ENCODE assay signal across 13 cellular contexts in the genomic region with DNA sequence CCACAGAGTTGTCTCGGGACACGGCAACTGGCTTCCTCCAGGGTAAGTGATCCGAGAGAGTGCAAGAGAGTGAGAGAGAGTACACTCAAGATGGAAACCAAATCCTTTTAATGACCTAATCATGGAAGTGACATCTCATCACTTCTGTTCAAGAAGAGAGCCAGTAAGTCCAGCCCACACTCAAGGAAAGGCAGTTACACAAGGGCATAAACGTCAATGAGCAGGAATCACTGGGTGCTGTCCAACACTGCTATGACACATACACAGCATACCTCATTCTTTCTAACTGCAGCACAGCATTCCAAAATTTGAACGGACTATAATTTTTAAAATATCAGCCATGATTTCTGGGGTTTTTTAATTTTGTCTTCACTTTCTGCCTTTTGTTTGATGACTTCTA. TPM values are rescaled to one million over a fixed set of nuclear protein-coding genes. Genes with fewer than 3 reads are reported as not detected.
DNase-seq lines count a peak whose midpoint lies in the region; ATAC-seq and TF ChIP-seq lines count a peak whose summit lies in the region.
"Had no signal": no experiment of that assay in that cellular context is flagged by ENCODE, and none has a peak within 500 bp of the region (broad histone marks: within the 10 kb centered on the region; RNA-seq: fewer than 3 reads in every experiment).

No MANE protein-coding gene starts in this region.

- in situ Hi-C loops in HAP-1 (cut with MboI; ENCODE audit: low sequenced_read_pairs): no loop called here

- POLR2A ChIA-PET in AG04449 (lab: Yijun Ruan, JAX): no interaction called here

- TF ChIP-seq CTCF in AG04449 (IDR thresholded peaks at IDR 0.05; ENCODE audit: insufficient read depth, low read length, missing control alignments) (no peak), HFFc6 (IDR thresholded peaks at IDR 0.05) (no peak)

- no peaks in the 10 kb centered on the region for H3K36me3 ChIP-seq in HAP-1 (replicated peaks)

- no peak overlapping the region for H3K4me3 ChIP-seq in AG04449 (ENCODE audit: low read depth, low read length)
- no peak overlapping the region for H3K4me3 ChIP-seq in HAP-1

- H3K4me3 Mint-ChIP-seq in HFFc6: no peak overlapping the region
- H3K4me3 Mint-ChIP-seq: activated naive CD8-positive, alpha-beta T cell treated with anti-CD3 and anti-CD28 coated beads, Interleukin-2, amount 10 ng/mL, durations not matched to agents 7 days and 5 days; CD14-positive monocyte had no signal

- no peak for ATAC-seq in GM18907 (IDR thresholded peaks at IDR 0.05; ENCODE audit: unreplicated experiment)

- H3K27ac Mint-ChIP-seq in HFFc6: peak overlapping the region; percentile 76; the same call in 1 of the 2 replicates
- H3K27ac Mint-ChIP-seq: activated naive CD8-positive, alpha-beta T cell treated with anti-CD3 and anti-CD28 coated beads, Interleukin-2, amount 10 ng/mL, durations not matched to agents 7 days and 5 days; CD14-positive monocyte had no signal

- H3K36me3 Mint-ChIP-seq in HFFc6 (ENCODE audit: low read depth): peaks cover 3% of the 10 kb centered on the region; the same call in 1 of the 2 replicates
- H3K36me3 Mint-ChIP-seq: activated naive CD8-positive, alpha-beta T cell treated with anti-CD3 and anti-CD28 coated beads, Interleukin-2, amount 10 ng/mL, durations not matched to agents 7 days and 5 days; CD14-positive monocyte had no signal

- H3K4me1 ChIP-seq in HAP-1: no peaks in the 10 kb centered on the region

- H3K27me3 ChIP-seq in HAP-1 (ENCODE audit: low read depth): peaks cover 5% of the 10 kb centered on the region; the same call in 1 of the 2 replicates

- DNase-seq in AG04449 (ENCODE audit: low read depth, low spot score): peak; percentile 91
- DNase-seq in HFFc6: peak; percentile 86
- DNase-seq in amniotic stem cell (lab: John Stamatoyannopoulos, UW): peak; percentile 44
- peak; percentile 57 for DNase-seq in hepatic stellate cell (ENCODE audit: low spot score)
- DNase-seq in NCI-H345 treated with DMSO at 0.1 percent for 48 hours (lab: John Stamatoyannopoulos, UW; ENCODE audit: unreplicated experiment): no peak
- no peak for DNase-seq in HAP-1 (ENCODE audit: low spot score in 2 of 2)
- no peak for DNase-seq in nucleus accumbens (lab: John Stamatoyannopoulos, UW)
- DNase-seq: activated naive CD8-positive, alpha-beta T cell treated with anti-CD3 and anti-CD28 coated beads, Interleukin-2, amount 10 ng/mL, durations not matched to agents 7 days and 5 days; hippocampal formation; NCI-H446 treated with DMSO at 0.1 percent for 48 hours; occipital lobe had no signal

- H3K9me3 Mint-ChIP-seq in HFFc6: 0 out of 2 replicates have a peak, but pooled peaks cover 3% of the 10 kb centered on the region
- H3K9me3 Mint-ChIP-seq: activated naive CD8-positive, alpha-beta T cell treated with anti-CD3 and anti-CD28 coated beads, Interleukin-2, amount 10 ng/mL, durations not matched to agents 7 days and 5 days had no signal

- H3K9me3 ChIP-seq in HAP-1: no peaks in the 10 kb centered on the region

- H3K4me1 Mint-ChIP-seq in HFFc6 (ENCODE audit: low read depth): peaks cover 49% of the 10 kb centered on the region
- H3K4me1 Mint-ChIP-seq: CD14-positive monocyte had no signal

- peaks cover 1% of the 10 kb centered on the region; the same call in 1 of the 2 replicates for H3K27me3 Mint-ChIP-seq in HFFc6 (ENCODE audit: insufficient read depth)

- CTCF ChIA-PET in AG04449 (lab: Yijun Ruan, JAX): no interaction called here

RNA-seq across cellular contexts. Expression of a gene that starts 29.3 kb away (rescaled TPM):
- 10 to 100 TPM; 49.7 to 68.8 (median 63.2) TPM for total RNA-seq in HFFc6 (2021; fragmentation: NEBNext Ultra II Directional; extraction: Animal tissue kit (Norgen Biotek cat#: 25700))

Comparison
In these comparisons a context has a peak if more than half of its experiments do, and no peak if none do; other contexts are left out.
1. DNase-seq: peak in AG04449 (single experiment), HFFc6 (single experiment), amniotic stem cell (single experiment) and hepatic stellate cell (single experiment); none in NCI-H345 treated with DMSO at 0.1 percent for 48 hours (single experiment), HAP-1 (0 of 2) and nucleus accumbens (0 of 56).